ENCODE assay signal across 8 cellular contexts in genomic region chr10:1643161-1643910, GRCh38.
DNase-seq lines count a peak whose midpoint lies in the region; ATAC-seq and FAIRE-seq lines count a peak whose summit lies in the region.

No MANE protein-coding gene starts in this region.

- H3K4me3 ChIP-seq in adipocyte (ENCODE audit: low read length), result no peak overlapping the region

- H3K36me3 ChIP-seq in adipocyte (ENCODE audit: control insufficient read depth, insufficient read depth, low read length, severe bottlenecking), result no peaks in the 10 kb centered on the region

- no peaks in the 10 kb centered on the region for H3K27me3 ChIP-seq in adipocyte (replicated peaks; ENCODE audit: control insufficient read depth, insufficient read depth, low read length)

- no peak overlapping the region for H3K9ac ChIP-seq in adipocyte (ENCODE audit: low read length)

- DNase-seq in stimulated activated CD4-positive, alpha-beta T cell treated with anti-CD3 and anti-CD28 coated beads, Interleukin-15, amount 100 ng/mL, for 48 hours (ENCODE audit: low read depth in 2 of 2), result peak; percentile 7
- no peak for DNase-seq in stimulated activated CD4-positive, alpha-beta T cell treated with anti-CD3 and anti-CD28 coated beads, Interleukin-4, amount 100 ng/mL, for 1 hour
- DNase-seq in HT-29 (ENCODE audit: low spot score), result peak; percentile 26
- peak; percentile 5 for DNase-seq in adipocyte (ENCODE audit: low read depth)
- DNase-seq in urothelium cell line (ENCODE audit: low spot score), result peak; percentile 29
- DNase-seq in amygdala (lab: John Stamatoyannopoulos, UW), result no peak
- DNase-seq in cerebellar cortex (ENCODE audit: low spot score), result no peak

- ATAC-seq in GM18873 (IDR thresholded peaks at IDR 0.05; ENCODE audit: low FRiP score, unreplicated experiment), result no peak

- H3K4me1 ChIP-seq in adipocyte (ENCODE audit: control insufficient read depth, insufficient read depth, low read length), result no peaks in the 10 kb centered on the region

- H3K9me3 ChIP-seq in adipocyte (ENCODE audit: control insufficient read depth, low read length), result no peaks in the 10 kb centered on the region

- no peak for FAIRE-seq in urothelium cell line (lab: Jason Lieb, UNC)

Comparison
In these comparisons a context has a peak if more than half of its experiments do, and no peak if none do; other contexts are left out.
1. DNase-seq: peak in stimulated activated CD4-positive, alpha-beta T cell treated with anti-CD3 and anti-CD28 coated beads, Interleukin-15, amount 100 ng/mL, for 48 hours (2 of 2), HT-29 (single experiment), adipocyte (single experiment) and urothelium cell line (single experiment); none in stimulated activated CD4-positive, alpha-beta T cell treated with anti-CD3 and anti-CD28 coated beads, Interleukin-4, amount 100 ng/mL, for 1 hour (single experiment), amygdala (0 of 56) and cerebellar cortex (single experiment).